ENCODE assay signal across 21 cellular contexts in genomic region chr7:116439005-116439404, GRCh38.
"Had no signal": no experiment of that assay in that cellular context is flagged by ENCODE, and none has a peak within 500 bp of the region (broad histone marks: within the 10 kb centered on the region; RNA-seq: fewer than 3 reads in every experiment).

No MANE protein-coding gene starts in this region.

- H3K27ac ChIP-seq: breast epithelium, lower lobe of right lung, ovary, psoas muscle, right lobe of liver had no signal

- ATAC-seq: activated CD4-positive, CD25-positive, alpha-beta regulatory T cell treated with anti-CD3 and anti-CD28 coated beads, Interleukin-2, amount 50 U/mL, for 24 hours; activated CD8-positive, alpha-beta T cell treated with anti-CD3 and anti-CD28 coated beads, Interleukin-2, amount 10 ng/mL, durations not matched to agents 7 days and 5 days; lower lobe of right lung; natural killer cell; psoas muscle; T-cell had no signal

- H3K4me1 ChIP-seq: breast epithelium, right lobe of liver had no signal

- DNase-seq: activated CD4-positive, alpha-beta T cell treated with anti-CD3 and anti-CD28 coated beads, Interleukin-2, amount 10 ng/mL, durations not matched to agents 7 days and 5 days; activated CD8-positive, alpha-beta T cell treated with anti-CD3 and anti-CD28 coated beads, Interleukin-2, amount 10 ng/mL, durations not matched to agents 7 days and 5 days; activated naive CD4-positive, alpha-beta T cell treated with anti-CD3 and anti-CD28 coated beads for 36 hours; activated T-cell treated with anti-CD3 and anti-CD28 coated beads, Interleukin-2, amount 50 U/mL, for 24 hours; cerebellar nuclear complex; effector CD4-positive, alpha-beta T cell; hippocampal formation; left cardiac atrium; lower lobe of right lung; natural killer cell; ovary; psoas muscle; right lobe of liver; stimulated activated CD4-positive, alpha-beta T cell treated with anti-CD3 and anti-CD28 coated beads, Interleukin-1b, Interleukin-23, amount 100 ng/mL, for 48 hours; stimulated activated CD8-positive, alpha-beta memory T cell treated with anti-CD3 and anti-CD28 coated beads, Interleukin-4, amount 100 ng/mL, for 48 hours; stimulated activated naive CD4-positive, alpha-beta T cell treated with Interleukin-2 at 50 U/mL for 16 hours; T-cell; T-helper 9 cell; upper lobe of left lung had no signal

- H3K36me3 ChIP-seq: breast epithelium, lower lobe of right lung, ovary, right lobe of liver, upper lobe of left lung had no signal

- H3K9me3 ChIP-seq: breast epithelium, lower lobe of right lung, ovary, right lobe of liver, upper lobe of left lung had no signal

- H3K4me3 ChIP-seq: breast epithelium, lower lobe of right lung, ovary, psoas muscle, right lobe of liver, upper lobe of left lung had no signal

- H3K27me3 ChIP-seq: breast epithelium, ovary, right lobe of liver, upper lobe of left lung had no signal
